ENCODE assay signal across 17 cellular contexts in genomic region chr14:99039316-99040041, GRCh38.
DNase-seq lines count a peak whose midpoint lies in the region; ATAC-seq, FAIRE-seq and TF ChIP-seq lines count a peak whose summit lies in the region.
"Had no signal": no experiment of that assay in that cellular context is flagged by ENCODE, and none has a peak within 500 bp of the region (broad histone marks: within the 10 kb centered on the region; RNA-seq: fewer than 3 reads in every experiment).

No MANE protein-coding gene starts in this region.

- CTCF ChIA-PET in mammary epithelial cell (lab: Charles Lee; ENCODE audit: low non-redundant PET), result no interaction called here

- BruUV-seq in mammary epithelial cell (replicated peaks; lab: Mats Ljungman, UMichigan), result no TSS peak

- no peak overlapping the region for H3K27ac Mint-ChIP-seq in activated naive CD8-positive, alpha-beta T cell treated with anti-CD3 and anti-CD28 coated beads, Interleukin-2, amount 10 ng/mL, durations not matched to agents 7 days and 5 days
- H3K27ac Mint-ChIP-seq in activated naive CD8-positive, alpha-beta T cell treated with anti-CD3 and anti-CD28 coated beads, Interleukin-2, amount 50 U/mL, for 24 hours, result no peak overlapping the region
- H3K27ac Mint-ChIP-seq in neural progenitor cell, result peak overlapping the region; percentile 52
- H3K27ac Mint-ChIP-seq: IgD-negative memory B cell had no signal

- intact Hi-C loops in mammary epithelial cell (cut with micrococcal nuclease), result loop anchor here (5.0 kb wide), 1 partner anchor 87 kb away; no protein-coding TSS in a partner anchor

- dilution Hi-C loops in mammary epithelial cell (cut with HindIII; ENCODE audit: low sequenced_read_pairs), result no loop called here

- H3K4me2 ChIP-seq in neural progenitor cell, result no peak overlapping the region
- H3K4me2 ChIP-seq in mammary epithelial cell (ENCODE audit: insufficient read depth, low read depth, low read length), result no peak overlapping the region

- H3F3A ChIP-seq in neural progenitor cell (ENCODE audit: low read depth), result no peaks in the 10 kb centered on the region

- H3K27ac ChIP-seq in coronary artery (no peak overlapping the region), neural progenitor cell (no peak overlapping the region), mammary epithelial cell (ENCODE audit: insufficient read depth, low read depth, low read length) (no peak overlapping the region)
- H3K27ac ChIP-seq: C4-2B had no signal

- no peaks in the 10 kb centered on the region for H3K4me1 Mint-ChIP-seq in activated naive CD8-positive, alpha-beta T cell treated with anti-CD3 and anti-CD28 coated beads, Interleukin-2, amount 10 ng/mL, durations not matched to agents 7 days and 5 days
- no peaks in the 10 kb centered on the region for H3K4me1 Mint-ChIP-seq in activated naive CD8-positive, alpha-beta T cell treated with anti-CD3 and anti-CD28 coated beads, Interleukin-2, amount 50 U/mL, for 24 hours
- H3K4me1 Mint-ChIP-seq in neural progenitor cell, result peaks cover 48% of the 10 kb centered on the region
- H3K4me1 Mint-ChIP-seq: IgD-negative memory B cell had no signal

- H3K27me3 ChIP-seq in neural progenitor cell (no peaks in the 10 kb centered on the region), mammary epithelial cell (ENCODE audit: insufficient read depth, low read length) (no peaks in the 10 kb centered on the region)

- no peaks in the 10 kb centered on the region for H3K9me3 Mint-ChIP-seq in activated naive CD8-positive, alpha-beta T cell treated with anti-CD3 and anti-CD28 coated beads, Interleukin-2, amount 10 ng/mL, durations not matched to agents 7 days and 5 days
- peaks cover 4% of the 10 kb centered on the region for H3K9me3 Mint-ChIP-seq in activated naive CD8-positive, alpha-beta T cell treated with anti-CD3 and anti-CD28 coated beads, Interleukin-2, amount 50 U/mL, for 24 hours
- H3K9me3 Mint-ChIP-seq in neural progenitor cell, result peaks cover 4% of the 10 kb centered on the region

- H2AFZ ChIP-seq in neural progenitor cell (replicated peaks) (no peak overlapping the region), mammary epithelial cell (ENCODE audit: low read depth, low read length) (no peak overlapping the region)

- H3K4me3 Mint-ChIP-seq in activated naive CD8-positive, alpha-beta T cell treated with anti-CD3 and anti-CD28 coated beads, Interleukin-2, amount 10 ng/mL, durations not matched to agents 7 days and 5 days, result no peak overlapping the region
- H3K4me3 Mint-ChIP-seq in activated naive CD8-positive, alpha-beta T cell treated with anti-CD3 and anti-CD28 coated beads, Interleukin-2, amount 50 U/mL, for 24 hours, result no peak overlapping the region
- peak overlapping the region; percentile 50 for H3K4me3 Mint-ChIP-seq in neural progenitor cell
- H3K4me3 Mint-ChIP-seq: IgD-negative memory B cell had no signal

- H3K9ac ChIP-seq in neural progenitor cell (no peak overlapping the region), mammary epithelial cell (ENCODE audit: insufficient read depth, low read length) (no peak overlapping the region)

- in situ Hi-C loops in mammary epithelial cell (cut with MboI; ENCODE audit: low sequenced_read_pairs in 2 of 2), result no loop called here

- H3K27me3 Mint-ChIP-seq in activated naive CD8-positive, alpha-beta T cell treated with anti-CD3 and anti-CD28 coated beads, Interleukin-2, amount 10 ng/mL, durations not matched to agents 7 days and 5 days, result no peaks in the 10 kb centered on the region
- H3K27me3 Mint-ChIP-seq in activated naive CD8-positive, alpha-beta T cell treated with anti-CD3 and anti-CD28 coated beads, Interleukin-2, amount 50 U/mL, for 24 hours, result no peaks in the 10 kb centered on the region
- peaks cover 40% of the 10 kb centered on the region for H3K27me3 Mint-ChIP-seq in neural progenitor cell (ENCODE audit: insufficient read depth, low read depth)
- H3K27me3 Mint-ChIP-seq: IgD-negative memory B cell had no signal

- TF ChIP-seq CTCF in coronary artery (IDR thresholded peaks at IDR 0.05), result no peak
- TF ChIP-seq CTCF in neural progenitor cell (IDR thresholded peaks at IDR 0.05), result no peak
- TF ChIP-seq CTCF in mammary epithelial cell (conservative IDR thresholded peaks at IDR 0.05 in 1 of 2, IDR thresholded peaks at IDR 0.05 in 1 of 2; ENCODE audit: extremely low read depth in 1 of 2, insufficient read depth in 1 of 2, low read depth in 1 of 2, low read length in 2 of 2), result no peak
- no peak for TF ChIP-seq CTCF in D721Med (IDR thresholded peaks at IDR 0.05; ENCODE audit: insufficient read depth, missing control alignments)

- H3K4me3 ChIP-seq in coronary artery (no peak overlapping the region), neural progenitor cell (no peak overlapping the region), mammary epithelial cell (replicated peaks in 1 of 3; ENCODE audit: insufficient read depth in 1 of 3, low read depth in 2 of 3, low read length in 3 of 3) (no peak overlapping the region)

- peak; percentile 11 for DNase-seq in activated naive CD8-positive, alpha-beta T cell treated with anti-CD3 and anti-CD28 coated beads, Interleukin-2, amount 10 ng/mL, durations not matched to agents 7 days and 5 days
- no peak for DNase-seq in activated naive CD8-positive, alpha-beta T cell treated with anti-CD3 and anti-CD28 coated beads, Interleukin-2, amount 50 U/mL, for 24 hours
- DNase-seq in coronary artery (ENCODE audit: low spot score), result peak; percentile 61
- DNase-seq in neural progenitor cell (ENCODE audit: low spot score), result no peak
- DNase-seq in mammary epithelial cell, result no peak
- no peak for DNase-seq in D721Med (ENCODE audit: insufficient read length, low spot score)
- no peak for DNase-seq in iPS-NIHi7 (ENCODE audit: extremely low spot score)
- DNase-seq: 8988T, DMS79, NCI-H2029 treated with DMSO at 0.1 percent for 48 hours, NCI-H2171, NCI-H345, NCI-H524, NCI-H774 had no signal

- H3K9me3 ChIP-seq in neural progenitor cell (ENCODE audit: low read depth), result no peaks in the 10 kb centered on the region
- no peaks in the 10 kb centered on the region for H3K9me3 ChIP-seq in mammary epithelial cell (replicated peaks; ENCODE audit: insufficient read depth, low read length)

- H3K4me1 ChIP-seq in neural progenitor cell, result peaks cover 9% of the 10 kb centered on the region
- H3K4me1 ChIP-seq in mammary epithelial cell (ENCODE audit: insufficient read depth, low read length), result peaks cover 19% of the 10 kb centered on the region

- H4K20me1 ChIP-seq in neural progenitor cell (ENCODE audit: low read depth), result no peaks in the 10 kb centered on the region
- no peaks in the 10 kb centered on the region for H4K20me1 ChIP-seq in mammary epithelial cell (ENCODE audit: insufficient read depth, low read length)

- 95% methylated on average over 7 of the region's 12 CpGs for WGBS in mammary epithelial cell (ENCODE audit: low coverage, missing lambda C conversion rate)

- no peak for ATAC-seq in activated naive CD8-positive, alpha-beta T cell treated with anti-CD3 and anti-CD28 coated beads, Interleukin-2, amount 10 ng/mL, durations not matched to agents 7 days and 5 days (ENCODE audit: low read depth)
- no peak for ATAC-seq in activated naive CD8-positive, alpha-beta T cell treated with anti-CD3 and anti-CD28 coated beads, Interleukin-2, amount 50 U/mL, for 24 hours
- ATAC-seq: Panc1 had no signal

- no peaks in the 10 kb centered on the region for H3K79me2 ChIP-seq in neural progenitor cell (ENCODE audit: low read depth)
- no peaks in the 10 kb centered on the region for H3K79me2 ChIP-seq in mammary epithelial cell (ENCODE audit: insufficient read depth, low read length)

- no peak for FAIRE-seq in D721Med (lab: Jason Lieb, UNC)

- H3K36me3 Mint-ChIP-seq in activated naive CD8-positive, alpha-beta T cell treated with anti-CD3 and anti-CD28 coated beads, Interleukin-2, amount 10 ng/mL, durations not matched to agents 7 days and 5 days, result no peaks in the 10 kb centered on the region
- no peaks in the 10 kb centered on the region for H3K36me3 Mint-ChIP-seq in activated naive CD8-positive, alpha-beta T cell treated with anti-CD3 and anti-CD28 coated beads, Interleukin-2, amount 50 U/mL, for 24 hours (ENCODE audit: low read depth)
- H3K36me3 Mint-ChIP-seq in neural progenitor cell, result no peaks in the 10 kb centered on the region

- H3K36me3 ChIP-seq in neural progenitor cell (no peaks in the 10 kb centered on the region), mammary epithelial cell (ENCODE audit: insufficient read depth, low read length) (no peaks in the 10 kb centered on the region)

- POLR2A ChIA-PET in activated naive CD8-positive, alpha-beta T cell treated with anti-CD3 and anti-CD28 coated beads, Interleukin-2, amount 10 ng/mL, durations not matched to agents 7 days and 5 days (lab: Charles Lee), result no interaction called here

Comparison
In these comparisons a context has a peak if more than half of its experiments do, and no peak if none do; other contexts are left out.
1. DNase-seq: peak in activated naive CD8-positive, alpha-beta T cell treated with anti-CD3 and anti-CD28 coated beads, Interleukin-2, amount 10 ng/mL, durations not matched to agents 7 days and 5 days (single experiment) and coronary artery (single experiment); none in activated naive CD8-positive, alpha-beta T cell treated with anti-CD3 and anti-CD28 coated beads, Interleukin-2, amount 50 U/mL, for 24 hours (single experiment), neural progenitor cell (single experiment), mammary epithelial cell (single experiment), D721Med (single experiment) and iPS-NIHi7 (single experiment).